In the genomic region with DNA sequence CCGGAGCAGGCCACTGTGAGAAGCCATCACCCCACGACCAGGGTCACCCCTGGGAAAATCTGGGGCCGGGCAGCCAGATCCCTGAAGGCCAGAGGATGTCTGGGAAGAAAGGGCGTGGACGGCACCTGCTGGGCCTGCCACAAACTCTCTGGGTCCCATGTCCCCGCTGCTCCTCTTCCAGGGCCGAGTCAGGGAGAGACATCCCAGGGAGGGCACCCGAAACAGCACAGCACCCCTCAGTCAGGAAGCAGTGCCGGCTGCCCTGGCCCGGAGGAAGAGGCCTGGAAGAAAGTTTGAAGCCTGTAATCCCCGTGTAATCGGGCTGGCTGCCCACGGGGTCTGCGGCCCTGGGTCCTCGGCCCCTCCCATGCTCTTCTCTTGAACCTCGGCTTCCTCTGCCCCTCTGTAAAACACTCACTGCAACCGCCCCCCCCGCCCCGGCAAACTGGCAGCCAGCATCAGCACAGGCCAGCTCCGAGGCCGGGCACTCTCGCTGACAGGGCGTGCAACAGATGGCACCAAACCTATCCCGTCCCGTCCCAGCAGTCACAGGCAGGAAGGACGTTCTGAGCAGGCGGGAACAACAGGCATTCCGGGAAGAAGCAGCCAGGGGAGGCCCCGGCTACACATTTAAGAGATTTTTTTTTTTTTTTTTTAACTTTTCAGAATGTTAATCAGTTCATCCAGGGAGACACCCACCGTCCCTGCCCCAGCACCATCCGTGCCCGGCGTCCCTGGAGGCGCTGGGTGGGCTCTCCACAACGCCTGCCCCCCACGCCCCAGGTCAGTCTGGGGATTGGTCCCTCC, we compare ENCODE assay signal across 8 cellular contexts. TPM values are rescaled to one million over a fixed set of nuclear protein-coding genes. Genes with fewer than 3 reads are reported as not detected.
A peak's percentile ranks its signal among the peaks of the same experiment; 100 is the strongest.
DNase-seq lines count a peak whose midpoint lies in the region; ATAC-seq and TF ChIP-seq lines count a peak whose summit lies in the region.

No MANE protein-coding gene starts in this region.

- H3K27ac ChIP-seq in Panc1 (ENCODE audit: low read length) = peak overlapping the region; percentile 94
- H3K27ac ChIP-seq in right lobe of liver = peak overlapping the region; percentile 91 to 98 (median 96)
- H3K27ac ChIP-seq in thymus (ENCODE audit: low read depth) = peak overlapping the region; percentile 79

- peaks cover 39% of the 10 kb centered on the region for H3K4me1 ChIP-seq in Panc1 (ENCODE audit: control insufficient read depth, insufficient read depth, low read length)
- peaks cover 0 to 43% (median 21%) of the 10 kb centered on the region in 4 donors for H3K4me1 ChIP-seq in right lobe of liver
- peaks cover 26% of the 10 kb centered on the region for H3K4me1 ChIP-seq in thymus (ENCODE audit: control insufficient read depth, insufficient read depth, low read length)

- POLR2A ChIA-PET in Panc1 (lab: Charles Lee) = no interaction called here

- ATAC-seq in Panc1 (no peak), right lobe of liver (peak; percentile 57 to 74 (median 67))

- CTCF ChIA-PET in Panc1 (lab: Charles Lee) = interaction anchor here (0.6 kb wide), 1 partner anchor 59 kb away, joined by 3 read pairs; no protein-coding TSS in a partner anchor

- DNase-seq in GM03348 (ENCODE audit: low spot score) (peak; percentile 78), Panc1 (ENCODE audit: low read depth, low spot score) (no peak), dermis blood vessel endothelial cell (peak; percentile 57), right lobe of liver (peak; percentile 83 to 86 (median 84)), GM20000 (ENCODE audit: low spot score) (no peak), CD1c-positive myeloid dendritic cell (ENCODE audit: extremely low spot score) (no peak)
- DNase-seq in activated CD8-positive, alpha-beta memory T cell treated with anti-CD3 and anti-CD28 coated beads, Interleukin-2, amount 50 U/mL, for 48 hours = no peak

- in situ Hi-C loops in Panc1 (cut with HindIII; ENCODE audit: low pct_unique_long_range_greater_than_20kb, low sequenced_read_pairs) = no loop called here

- H3K27me3 ChIP-seq in Panc1 (ENCODE audit: control insufficient read depth, insufficient read depth, low read length) (no peaks in the 10 kb centered on the region), right lobe of liver (no peaks in the 10 kb centered on the region), thymus (ENCODE audit: control insufficient read depth, insufficient read depth) (no peaks in the 10 kb centered on the region)

- H3K9me3 ChIP-seq in Panc1 (ENCODE audit: control insufficient read depth, insufficient read depth, low read depth, low read length) = no peaks in the 10 kb centered on the region
- no peaks in the 10 kb centered on the region for H3K9me3 ChIP-seq in right lobe of liver
- H3K9me3 ChIP-seq in thymus (ENCODE audit: control insufficient read depth) = no peaks in the 10 kb centered on the region

- peak; percentile 70 for TF ChIP-seq POLR2A in right lobe of liver (IDR thresholded peaks at IDR 0.05)

- intact Hi-C loops in Panc1 (cut with micrococcal nuclease; ENCODE audit: unreplicated experiment) (no loop called here), right lobe of liver (cut with DNase I) (no loop called here)

- H3K36me3 ChIP-seq in Panc1 (ENCODE audit: control insufficient read depth, insufficient read depth, low read length) (peaks cover 3% of the 10 kb centered on the region; the same call in 1 of the 2 replicates), right lobe of liver (no peaks in the 10 kb centered on the region), thymus (ENCODE audit: control insufficient read depth, insufficient read depth) (peaks cover 13% of the 10 kb centered on the region)

- TF ChIP-seq CTCF in Panc1 (IDR thresholded peaks at IDR 0.05) (no peak), right lobe of liver (IDR thresholded peaks at IDR 0.05) (no peak), GM20000 (IDR thresholded peaks at IDR 0.05; ENCODE audit: extremely low read depth, missing control alignments) (no peak)

- 13% methylated on average over 18 of the region's 36 CpGs for WGBS in right lobe of liver (ENCODE audit: insufficient coverage, low coverage, low lambda C conversion rate, missing lambda C conversion rate)
- 84% methylated on average over 36 of the region's 36 CpGs for WGBS in thymus

- peak overlapping the region; percentile 66 to 73 for H3K4me3 ChIP-seq in Panc1 (ENCODE audit: low read depth in 2 of 2, low read length in 2 of 2)
- peak overlapping the region; percentile 74 to 95 (median 78) for H3K4me3 ChIP-seq in right lobe of liver
- H3K4me3 ChIP-seq in thymus (ENCODE audit: low read length) = peak overlapping the region; percentile 93

- TSS peak; percentile 79 for BruUV-seq in Panc1 (replicated peaks; lab: Mats Ljungman, UMichigan)

RNA-seq across cellular contexts. Expression of gene SBNO2, which starts 1.5 kb away (rescaled TPM):
- total RNA-seq in Panc1 (2021; ENCODE audit: unreplicated experiment) (101 TPM), dermis blood vessel endothelial cell (37.1 and 52.2 TPM in 2 replicates), right lobe of liver (10 to 100 TPM; 21.5 to 54.4 (median 25.5) TPM)
- polyA plus RNA-seq in Panc1 (2012; ENCODE audit: insufficient read length) = 92.5 TPM
- 62.4 TPM for polyA plus RNA-seq in thymus

RNA-seq across cellular contexts. Expression of gene STK11, which starts 33.0 kb away (rescaled TPM):
- 116 TPM for total RNA-seq in Panc1 (2021; ENCODE audit: unreplicated experiment)
- 141 TPM for polyA plus RNA-seq in Panc1 (2012; ENCODE audit: insufficient read length)
- 107 and 108 TPM in 2 replicates for total RNA-seq in dermis blood vessel endothelial cell
- 10 to 100 TPM; 23.8 to 34.0 (median 29.5) TPM for total RNA-seq in right lobe of liver
- polyA plus RNA-seq in thymus = 60.2 TPM

Comparison
In these comparisons a context has a peak if more than half of its experiments do, and no peak if none do; other contexts are left out.
1. DNase-seq: peak in GM03348 (single experiment), dermis blood vessel endothelial cell (single experiment) and right lobe of liver (3 of 3); none in Panc1 (single experiment), activated CD8-positive, alpha-beta memory T cell treated with anti-CD3 and anti-CD28 coated beads, Interleukin-2, amount 50 U/mL, for 48 hours (single experiment), GM20000 (single experiment) and CD1c-positive myeloid dendritic cell (single experiment).
2. Peak in every context shown above with its lines, with median percentiles within 50 percentile points of each other: H3K27ac ChIP-seq and H3K4me3 ChIP-seq.